In the genomic region with DNA sequence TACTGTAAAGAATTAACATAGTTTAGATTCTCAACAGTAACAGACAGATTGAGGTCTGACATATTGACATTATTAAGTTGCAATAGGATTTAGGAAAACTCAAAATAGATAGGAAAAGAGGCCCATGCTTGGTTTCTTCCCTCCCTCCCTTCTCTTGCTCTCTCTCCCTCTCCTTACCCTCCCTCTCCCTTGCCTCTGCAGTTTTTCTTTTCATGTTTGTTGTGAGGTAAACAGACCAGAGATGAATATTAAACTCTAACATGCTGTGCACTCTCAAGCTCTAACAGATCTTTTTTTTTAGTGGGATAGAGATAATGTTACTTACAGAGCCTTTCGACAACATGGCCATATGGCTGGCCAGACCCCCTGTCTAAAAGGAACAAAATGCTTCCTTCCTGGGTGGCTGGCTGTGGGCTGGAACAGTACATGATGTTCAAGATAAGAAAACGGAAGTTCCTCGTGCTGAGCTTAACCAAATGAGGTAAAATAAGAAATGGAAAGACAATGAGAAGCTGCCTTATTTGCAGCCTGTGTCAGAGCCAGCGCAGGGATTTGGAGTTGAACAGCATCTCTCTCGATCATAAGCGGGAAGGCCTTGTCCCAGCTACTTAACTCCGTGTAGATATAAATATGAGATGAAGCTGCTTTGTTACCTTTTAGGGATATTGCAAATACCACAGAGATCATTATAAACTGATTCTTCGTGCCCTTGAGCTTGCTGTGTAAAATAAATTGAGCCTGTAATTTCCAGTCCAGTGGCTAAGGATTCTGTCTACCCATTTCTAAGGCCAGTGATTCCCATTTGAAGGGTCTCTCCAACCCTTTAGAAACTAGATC, we compare ENCODE assay signal across 1 cellular context.
TF ChIP-seq lines count a peak whose summit lies in the region.

No MANE protein-coding gene starts in this region.

TF ChIP-seq in HepG2, 621 proteins besides CTCF, POLR2A, EP300 and RAD21 (continued from another document):
- TF ChIP-seq, protein P1, sequence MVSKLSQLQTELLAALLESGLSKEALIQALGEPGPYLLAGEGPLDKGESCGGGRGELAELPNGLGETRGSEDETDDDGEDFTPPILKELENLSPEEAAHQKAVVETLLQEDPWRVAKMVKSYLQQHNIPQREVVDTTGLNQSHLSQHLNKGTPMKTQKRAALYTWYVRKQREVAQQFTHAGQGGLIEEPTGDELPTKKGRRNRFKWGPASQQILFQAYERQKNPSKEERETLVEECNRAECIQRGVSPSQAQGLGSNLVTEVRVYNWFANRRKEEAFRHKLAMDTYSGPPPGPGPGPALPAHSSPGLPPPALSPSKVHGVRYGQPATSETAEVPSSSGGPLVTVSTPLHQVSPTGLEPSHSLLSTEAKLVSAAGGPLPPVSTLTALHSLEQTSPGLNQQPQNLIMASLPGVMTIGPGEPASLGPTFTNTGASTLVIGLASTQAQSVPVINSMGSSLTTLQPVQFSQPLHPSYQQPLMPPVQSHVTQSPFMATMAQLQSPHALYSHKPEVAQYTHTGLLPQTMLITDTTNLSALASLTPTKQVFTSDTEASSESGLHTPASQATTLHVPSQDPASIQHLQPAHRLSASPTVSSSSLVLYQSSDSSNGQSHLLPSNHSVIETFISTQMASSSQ (IDR thresholded peaks at IDR 0.05; ENCODE audit: low read depth), result no peak
- TF ChIP-seq, protein P1 (CRISPR knock-in tag; IDR thresholded peaks at IDR 0.05; ENCODE audit: borderline replicate concordance), result no peak
- TF ChIP-seq RORA (CRISPR knock-in tag; IDR thresholded peaks at IDR 0.05) (no peak), ZNF205 (CRISPR knock-in tag; IDR thresholded peaks at IDR 0.05) (no peak)
- TF ChIP-seq, protein P2, sequence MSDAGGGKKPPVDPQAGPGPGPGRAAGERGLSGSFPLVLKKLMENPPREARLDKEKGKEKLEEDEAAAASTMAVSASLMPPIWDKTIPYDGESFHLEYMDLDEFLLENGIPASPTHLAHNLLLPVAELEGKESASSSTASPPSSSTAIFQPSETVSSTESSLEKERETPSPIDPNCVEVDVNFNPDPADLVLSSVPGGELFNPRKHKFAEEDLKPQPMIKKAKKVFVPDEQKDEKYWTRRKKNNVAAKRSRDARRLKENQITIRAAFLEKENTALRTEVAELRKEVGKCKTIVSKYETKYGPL (CRISPR knock-in tag; IDR thresholded peaks at IDR 0.05), result no peak
